ENCODE assay signal across 8 cellular contexts in genomic region chr14:73758392-73759182, GRCh38. TPM values are rescaled to one million over a fixed set of nuclear protein-coding genes. Genes with fewer than 3 reads are reported as not detected.
DNase-seq lines count a peak whose midpoint lies in the region; ATAC-seq and TF ChIP-seq lines count a peak whose summit lies in the region.

No MANE protein-coding gene starts in this region.

- H3K9me3 ChIP-seq in ES-I3 (ENCODE audit: control insufficient read depth, insufficient read depth, low read length) (no peaks in the 10 kb centered on the region), MG63 (no peaks in the 10 kb centered on the region), SK-N-SH (no peaks in the 10 kb centered on the region), cardiac muscle cell (ENCODE audit: low read depth) (no peaks in the 10 kb centered on the region)

- peak; percentile 68 for TF ChIP-seq CTCF in SK-N-SH (IDR thresholded peaks at IDR 0.05)
- TF ChIP-seq CTCF in cardiac muscle cell (IDR thresholded peaks at IDR 0.05; ENCODE audit: low read depth, low read length): peak; percentile 65

- no peak overlapping the region for H2AFZ ChIP-seq in SK-N-SH (ENCODE audit: low read depth)

- CTCF ChIA-PET in SK-N-SH (lab: Yijun Ruan, JAX): interaction anchor here (0.7 to 9.6 kb wide), 20 partner anchors 9 to 93 kb away, joined by 3 to 95 read pairs (median 8); partner anchors contain the start of gene PTGR2

- H3K9ac ChIP-seq in ES-I3 (ENCODE audit: low read depth, low read length): peak overlapping the region; percentile 59; the same call in 1 of the 2 replicates
- H3K9ac ChIP-seq in SK-N-SH: peak overlapping the region; percentile 69

- peak overlapping the region; percentile 8 to 75; a peak in 3 of 4 replicates for H3K27ac ChIP-seq in SK-N-SH (ENCODE audit: low read depth in 2 of 2, low read length in 1 of 2)
- H3K27ac ChIP-seq in cardiac muscle cell: no peak overlapping the region

- peak; percentile 66 for DNase-seq in MG63
- peak; percentile 86 for DNase-seq in SK-N-SH
- peak; percentile 75 for DNase-seq in activated naive CD4-positive, alpha-beta T cell treated with anti-CD3 and anti-CD28 coated beads, Interleukin-2, amount 50 U/mL, for 16 hours
- peak; percentile 62 to 70 for DNase-seq in cardiac muscle cell (ENCODE audit: low read depth in 1 of 2, low spot score in 1 of 2)
- peak; percentile 62 for DNase-seq in pons (ENCODE audit: low spot score)

- no peak for TF ChIP-seq EP300 in SK-N-SH (IDR thresholded peaks at IDR 0.05; ENCODE audit: borderline replicate concordance in 1 of 2, low read depth in 1 of 2, low read length in 1 of 2)

- peaks cover 48% of the 10 kb centered on the region for H3K4me1 ChIP-seq in ES-I3 (ENCODE audit: insufficient read depth, low read length)
- H3K4me1 ChIP-seq in SK-N-SH (ENCODE audit: control insufficient read depth in 1 of 2, insufficient read depth in 2 of 2, low read depth in 1 of 2, low read length in 1 of 2): peaks cover 57 to 71% of the 10 kb centered on the region in 2 experiments
- H3K4me1 ChIP-seq in cardiac muscle cell (ENCODE audit: low read depth): peaks cover 51% of the 10 kb centered on the region

- peak; percentile 39 for TF ChIP-seq RAD21 in SK-N-SH (IDR thresholded peaks at IDR 0.05; ENCODE audit: low read length)

- no peaks in the 10 kb centered on the region for H3K27me3 ChIP-seq in MG63
- no peaks in the 10 kb centered on the region for H3K27me3 ChIP-seq in SK-N-SH (ENCODE audit: insufficient read depth)
- H3K27me3 ChIP-seq in cardiac muscle cell: no peaks in the 10 kb centered on the region

- no peaks in the 10 kb centered on the region for H3K36me3 ChIP-seq in ES-I3 (ENCODE audit: insufficient read depth, low read length)
- H3K36me3 ChIP-seq in MG63: peaks cover 8% of the 10 kb centered on the region
- no peaks in the 10 kb centered on the region for H3K36me3 ChIP-seq in SK-N-SH (replicated peaks in 1 of 2; ENCODE audit: control insufficient read depth in 1 of 2, insufficient read depth in 2 of 2, low read length in 1 of 2)
- no peaks in the 10 kb centered on the region for H3K36me3 ChIP-seq in cardiac muscle cell

- no peaks in the 10 kb centered on the region for H3K9me2 ChIP-seq in SK-N-SH

- POLR2A ChIA-PET in SK-N-SH (lab: Yijun Ruan, JAX): interaction anchor here (0.9 to 1.0 kb wide), 2 partner anchors 18 to 28 kb away, joined by 3 read pairs; no protein-coding TSS in a partner anchor

- no peak for ATAC-seq in HG03025 (IDR thresholded peaks at IDR 0.05; ENCODE audit: low FRiP score, unreplicated experiment)
- no peak for ATAC-seq in HG03469 (IDR thresholded peaks at IDR 0.05; ENCODE audit: unreplicated experiment)

- H4K20me1 ChIP-seq in SK-N-SH (ENCODE audit: insufficient read depth): peaks cover 62% of the 10 kb centered on the region

- peak overlapping the region; percentile 98 for H3K4me2 ChIP-seq in SK-N-SH

- peaks cover 78% of the 10 kb centered on the region for H3K79me2 ChIP-seq in SK-N-SH (ENCODE audit: insufficient read depth)

- 20% methylated on average over 5 of the region's 49 CpGs for WGBS in SK-N-SH (ENCODE audit: low lambda C conversion rate)

- peaks cover 32% of the 10 kb centered on the region for H3F3A ChIP-seq in SK-N-SH (replicated peaks; ENCODE audit: insufficient read depth)

- H3K4me3 ChIP-seq in MG63 (peak overlapping the region; percentile 62), SK-N-SH (ENCODE audit: low read depth in 2 of 2, low read length in 1 of 2) (peak overlapping the region; percentile 69 to 72), cardiac muscle cell (peak overlapping the region; percentile 63)

TF ChIP-seq in SK-N-SH, 30 proteins besides CTCF, POLR2A, EP300 and RAD21:
- no peak for TF ChIP-seq YY1 (IDR thresholded peaks at IDR 0.05; ENCODE audit: low read depth)
- TF ChIP-seq USF2 (IDR thresholded peaks at IDR 0.05; ENCODE audit: borderline replicate concordance, low read depth, low read length): no peak
- TF ChIP-seq CHD2 (IDR thresholded peaks at IDR 0.05; ENCODE audit: low read length, partially characterized antibody): no peak
- no peak for TF ChIP-seq TCF12 (IDR thresholded peaks at IDR 0.05)
- TF ChIP-seq EZH2phosphoT487 (IDR thresholded peaks at IDR 0.05; ENCODE audit: borderline replicate concordance, low read depth): no peak
- TF ChIP-seq SMC3 (IDR thresholded peaks at IDR 0.05; ENCODE audit: low read depth, low read length): peak; percentile 40
- TF ChIP-seq TEAD4 (IDR thresholded peaks at IDR 0.05; ENCODE audit: borderline replicate concordance, insufficient read depth): no peak
- TF ChIP-seq FOXM1 (IDR thresholded peaks at IDR 0.05; ENCODE audit: low read depth): no peak

RNA-seq across cellular contexts. Expression of gene PNMA1, which starts 44.4 kb away (rescaled TPM):
- 22.1 and 38.5 TPM in 2 replicates for total RNA-seq in MG63 (2014; rRNA removed; shearing (Covaris generic); ENCODE audit: low replicate concordance)
- polyA plus RNA-seq in SK-N-SH (2012; rRNA removed) (19.5 and 31.5 TPM in 2 replicates), cardiac muscle cell (72.4 and 77.4 TPM in 2 replicates)
- 40.3 and 44.6 TPM in 2 replicates for polyA plus RNA-seq in SK-N-SH (2012; cell fraction: cytosol; rRNA removed)
- 28.6 and 29.8 TPM in 2 replicates for polyA plus RNA-seq in SK-N-SH (2012; cell fraction: nucleus; rRNA removed)
- total RNA-seq in cardiac muscle cell: 37.2 and 39.9 TPM in 2 replicates
